Comparison of ENCODE assay signal across 9 cellular contexts in the genomic region with DNA sequence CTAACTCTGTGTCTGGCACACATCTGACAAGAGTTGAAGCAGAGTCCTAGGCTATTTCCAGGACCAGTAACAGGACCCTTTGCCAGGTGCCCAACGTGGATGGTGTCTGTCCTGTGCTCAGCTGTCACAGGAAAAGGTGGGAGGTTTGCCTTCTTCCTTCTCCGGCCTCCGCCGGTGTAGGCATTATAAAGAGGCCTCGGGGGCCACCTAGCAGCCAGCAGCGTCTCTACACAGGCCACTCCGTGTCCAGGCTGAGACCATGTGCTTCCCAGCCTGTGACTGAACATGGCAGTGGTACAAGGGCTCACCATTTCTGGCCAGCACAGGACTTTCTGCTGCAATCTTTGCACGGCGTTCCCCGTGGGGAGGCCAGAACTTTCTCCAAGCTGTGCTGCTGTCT.
A peak's percentile ranks its signal among the peaks of the same experiment; 100 is the strongest.
DNase-seq lines count a peak whose midpoint lies in the region; ATAC-seq and TF ChIP-seq lines count a peak whose summit lies in the region.
"Had no signal": no experiment of that assay in that cellular context is flagged by ENCODE, and none has a peak within 500 bp of the region (broad histone marks: within the 10 kb centered on the region; RNA-seq: fewer than 3 reads in every experiment).

No MANE protein-coding gene starts in this region.

- peaks cover 18% of the 10 kb centered on the region for H3K27me3 Mint-ChIP-seq in chondrocyte (ENCODE audit: low read depth)

- H3K4me1 Mint-ChIP-seq in chondrocyte (ENCODE audit: low read depth) = no peaks in the 10 kb centered on the region

- no peaks in the 10 kb centered on the region for H3K9me3 Mint-ChIP-seq in chondrocyte (ENCODE audit: low read depth)

- H3K27ac Mint-ChIP-seq in chondrocyte (ENCODE audit: unreplicated experiment) = no peak overlapping the region

- no peaks in the 10 kb centered on the region for H3K36me3 Mint-ChIP-seq in chondrocyte (ENCODE audit: low read depth)

- H3K4me3 Mint-ChIP-seq in chondrocyte (ENCODE audit: unreplicated experiment) = no peak overlapping the region

- peak; percentile 82 for DNase-seq in AG08395 (ENCODE audit: low spot score)
- DNase-seq in HT1080 (ENCODE audit: low read depth) = peak; percentile 40
- no peak for DNase-seq in chondrocyte (ENCODE audit: low spot score)
- DNase-seq in lung microvascular endothelial cell (ENCODE audit: low read depth in 2 of 2) = peak; percentile 36 to 57
- no peak for DNase-seq in occipital lobe (lab: John Stamatoyannopoulos, UW)
- DNase-seq in NCI-H1694 (lab: John Stamatoyannopoulos, UW) = no peak
- DNase-seq: activated gamma-delta T cell had no signal

- TF ChIP-seq CTCF in chondrocyte (IDR thresholded peaks at IDR 0.05) = peak; percentile 42

- no peak for ATAC-seq in GM21576 (IDR thresholded peaks at IDR 0.05; ENCODE audit: unreplicated experiment)
- ATAC-seq in GM18870 (IDR thresholded peaks at IDR 0.05; ENCODE audit: unreplicated experiment) = no peak

Comparison
In these comparisons a context has a peak if more than half of its experiments do, and no peak if none do; other contexts are left out.
1. DNase-seq: peak in AG08395 (single experiment), HT1080 (single experiment) and lung microvascular endothelial cell (2 of 2); none in chondrocyte (single experiment), occipital lobe (single experiment) and NCI-H1694 (single experiment).